Comparison of ENCODE assay signal across 8 cellular contexts in the genomic region with DNA sequence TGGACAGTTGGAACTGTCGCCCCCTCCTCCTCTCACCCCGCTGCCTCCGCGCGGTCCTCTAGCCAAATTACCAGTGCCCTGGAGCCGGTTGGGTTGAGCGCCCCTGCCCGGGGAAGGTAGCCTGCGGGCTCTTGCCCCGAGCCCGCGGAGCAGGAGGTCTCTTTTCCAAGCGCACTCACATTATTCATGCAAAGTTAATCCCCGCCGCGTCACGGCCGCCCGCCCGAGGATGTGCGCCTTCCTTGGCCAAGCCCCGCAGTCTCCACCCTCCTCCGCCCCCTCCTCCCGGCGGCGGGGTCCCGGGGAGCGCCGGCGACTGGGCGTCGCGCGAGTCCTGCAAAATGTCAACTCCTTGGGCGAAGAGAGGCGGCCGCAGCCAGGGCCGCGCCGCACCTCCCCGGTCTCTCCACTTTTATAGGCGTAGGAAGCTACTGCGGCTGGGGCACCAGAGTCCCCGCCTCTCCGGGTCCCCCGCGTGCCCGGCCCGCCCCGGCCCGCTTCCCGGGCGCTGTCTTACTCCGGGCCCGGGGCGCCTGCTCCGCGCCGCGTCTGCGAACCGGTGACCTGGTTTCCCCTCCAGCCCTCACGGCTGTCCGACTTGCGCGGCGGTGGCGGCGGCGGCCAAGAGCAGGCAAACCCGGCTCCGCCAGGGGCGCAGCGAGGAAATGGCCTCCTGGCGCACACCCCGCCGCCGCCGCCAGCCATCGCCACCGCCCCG. TPM values are rescaled to one million over a fixed set of nuclear protein-coding genes. Genes with fewer than 3 reads are reported as not detected.
A peak's percentile ranks its signal among the peaks of the same experiment; 100 is the strongest.
DNase-seq lines count a peak whose midpoint lies in the region; ATAC-seq and TF ChIP-seq lines count a peak whose summit lies in the region.

A gene (minus strand): TSS at position 235 of the 718 bp plus-strand sequence.

- no peaks in the 10 kb centered on the region for H3K27me3 ChIP-seq in mucosa of rectum (ENCODE audit: control insufficient read depth in 2 of 2, insufficient read depth in 2 of 2, low read length in 2 of 2)
- no peaks in the 10 kb centered on the region for H3K27me3 ChIP-seq in upper lobe of right lung

- DNase-seq in DMS 273 (lab: John Stamatoyannopoulos, UW; ENCODE audit: unreplicated experiment) (peak; percentile 58), DMS 273 treated with DMSO at 0.1 percent for 48 hours (lab: John Stamatoyannopoulos, UW) (no peak), T1000 (lab: John Stamatoyannopoulos, UW) (peak; percentile 62), fibroblast of mammary gland (ENCODE audit: low read depth) (peak; percentile 59), upper lobe of right lung (peak; percentile 89)
- no peak for DNase-seq in stimulated activated CD4-positive, alpha-beta T cell treated with anti-CD3 and anti-CD28 coated beads, Interleukin-4, amount 100 ng/mL, for 24 hours

- no peaks in the 10 kb centered on the region for H3K9me3 ChIP-seq in mucosa of rectum (ENCODE audit: control insufficient read depth in 2 of 2, low read length in 2 of 2)
- no peaks in the 10 kb centered on the region for H3K9me3 ChIP-seq in upper lobe of right lung

- no peaks in the 10 kb centered on the region for H3K36me3 ChIP-seq in mucosa of rectum (ENCODE audit: control insufficient read depth in 2 of 2, insufficient read depth in 2 of 2, low read length in 2 of 2)
- H3K36me3 ChIP-seq in upper lobe of right lung: no peaks in the 10 kb centered on the region

- H3K4me1 ChIP-seq in mucosa of rectum (ENCODE audit: control insufficient read depth in 2 of 2, insufficient read depth in 2 of 2, low read length in 2 of 2): peaks cover 9 to 21% of the 10 kb centered on the region in 2 donors
- H3K4me1 ChIP-seq in upper lobe of right lung: peaks cover 14% of the 10 kb centered on the region

- peak within 1 kb of the TSS; percentile 84 to 90 for H3K9ac ChIP-seq in mucosa of rectum (ENCODE audit: low read depth in 1 of 2, low read length in 2 of 2)

- H3K4me3 ChIP-seq in fibroblast of mammary gland (ENCODE audit: control insufficient read depth, low read depth, low read length) (peak within 1 kb of the TSS; percentile 89), mucosa of rectum (ENCODE audit: low read length in 2 of 2) (peak within 1 kb of the TSS; percentile 84 to 85), upper lobe of right lung (peak within 1 kb of the TSS; percentile 75)

- intact Hi-C loops in upper lobe of right lung (cut with DNase I): loop anchor here (10.0 kb wide), 1 partner anchor 230 kb away; no protein-coding TSS in a partner anchor

- peak; percentile 12 for TF ChIP-seq CTCF in fibroblast of mammary gland (conservative IDR thresholded peaks at IDR 0.05; ENCODE audit: control insufficient read depth, insufficient read depth, low read depth, low read length)
- TF ChIP-seq CTCF in upper lobe of right lung (IDR thresholded peaks at IDR 0.05): peak; percentile 33

- H3K27ac ChIP-seq in mucosa of rectum (ENCODE audit: low read depth in 2 of 2, low read length in 2 of 2): peak within 1 kb of the TSS; percentile 94 to 97
- H3K27ac ChIP-seq in upper lobe of right lung: peak within 1 kb of the TSS; percentile 86

- ATAC-seq in HG02885 (IDR thresholded peaks at IDR 0.05; ENCODE audit: poor library complexity, unreplicated experiment): peak; percentile 50
- ATAC-seq in upper lobe of right lung: peak; percentile 77

RNA-seq across cellular contexts. Expression of the gene that starts here (rescaled TPM):
- total RNA-seq in upper lobe of right lung: 19.7 TPM

Comparison
In these comparisons a context has a peak if more than half of its experiments do, and no peak if none do; other contexts are left out.
1. DNase-seq: peak in DMS 273 (single experiment), T1000 (single experiment), fibroblast of mammary gland (single experiment) and upper lobe of right lung (single experiment); none in DMS 273 treated with DMSO at 0.1 percent for 48 hours (single experiment) and stimulated activated CD4-positive, alpha-beta T cell treated with anti-CD3 and anti-CD28 coated beads, Interleukin-4, amount 100 ng/mL, for 24 hours (single experiment).
2. Peak in every context shown above with its lines, with median percentiles within 50 percentile points of each other: H3K4me3 ChIP-seq.